8 cellular contexts compared by ENCODE assay signal in genomic region chr5:50745221-50745620, GRCh38.
A peak's percentile ranks its signal among the peaks of the same experiment; 100 is the strongest.
DNase-seq lines count a peak whose midpoint lies in the region; ATAC-seq, FAIRE-seq and TF ChIP-seq lines count a peak whose summit lies in the region.

No MANE protein-coding gene starts in this region.

- H3K9me2 ChIP-seq in Karpas-422 (replicated peaks; ENCODE audit: insufficient read depth, low read length): no peaks in the 10 kb centered on the region

- no peak for FAIRE-seq in pancreas (lab: Jason Lieb, UNC)

- H2AFZ ChIP-seq in Karpas-422 (ENCODE audit: low read length): no peak overlapping the region

- peak overlapping the region in 1 of 5 experiments; percentile 82 for H3K4me3 Mint-ChIP-seq in brain

- H3K27me3 ChIP-seq in Karpas-422 (ENCODE audit: low read length) (no peaks in the 10 kb centered on the region), pancreas (no peaks in the 10 kb centered on the region)

- ATAC-seq in pancreas: peak in 3 of 4 donors; percentile 15 to 19 (median 19)
- ATAC-seq in GM18502 (IDR thresholded peaks at IDR 0.05; ENCODE audit: poor library complexity, unreplicated experiment): no peak
- no peak for ATAC-seq in HG02840 (IDR thresholded peaks at IDR 0.05; ENCODE audit: low FRiP score, unreplicated experiment)

- DNase-seq in COLO668 (lab: John Stamatoyannopoulos, UW; ENCODE audit: unreplicated experiment) (peak; percentile 2), Karpas-422 (no peak), pancreas (no peak), RWPE1 (ENCODE audit: low spot score) (no peak), NCI-H510A treated with DMSO at 0.1 percent for 48 hours (lab: John Stamatoyannopoulos, UW) (no peak)

- TF ChIP-seq CTCF in brain (conservative IDR thresholded peaks at IDR 0.05): no peak
- no peak for TF ChIP-seq CTCF in pancreas (IDR thresholded peaks at IDR 0.05)
- no peak for TF ChIP-seq CTCF in RWPE1 (conservative IDR thresholded peaks at IDR 0.05; ENCODE audit: low read depth)

- peak overlapping the region in 4 of 5 experiments; percentile 29 to 83 (median 57) for H3K27ac Mint-ChIP-seq in brain

- CTCF ChIA-PET in RWPE1 (lab: Yijun Ruan, JAX): no interaction called here

- peak overlapping the region; percentile 67 for H3K4me2 ChIP-seq in Karpas-422 (ENCODE audit: low read depth, low read length, poor library complexity, severe bottlenecking)

- H3K79me2 ChIP-seq in Karpas-422 (ENCODE audit: low read length): peaks cover 24% of the 10 kb centered on the region

- H3K9me3 Mint-ChIP-seq in brain: no peaks in the 10 kb centered on the region

- POLR2A ChIA-PET in RWPE1 (lab: Yijun Ruan, JAX; ENCODE audit: low non-redundant PET): no interaction called here

- H3K4me1 ChIP-seq in Karpas-422 (ENCODE audit: low read length) (peaks cover 53% of the 10 kb centered on the region), pancreas (peaks cover 0 to 14% (median 13%) of the 10 kb centered on the region in 3 donors)

- H3K4me3 ChIP-seq in Karpas-422 (ENCODE audit: low read length): peak overlapping the region; percentile 53
- H3K4me3 ChIP-seq in pancreas: peak overlapping the region in 1 of 4 donors; percentile 1

- no peaks in the 10 kb centered on the region for H3K9me3 ChIP-seq in Karpas-422 (ENCODE audit: low read length)
- H3K9me3 ChIP-seq in pancreas: no peaks in the 10 kb centered on the region

- intact Hi-C loops in pancreas (cut with DNase I): no loop called here

- peak overlapping the region; percentile 52; the same call in 1 of the 2 replicates for H3K9ac ChIP-seq in Karpas-422 (ENCODE audit: low read length)

- no peaks in the 10 kb centered on the region for H3K36me3 Mint-ChIP-seq in brain

- WGBS in pancreas, 2 donors: 52 to 83% methylated on average over 1 of the region's 1 CpG

- H3K27me3 Mint-ChIP-seq in brain: no peaks in the 10 kb centered on the region

- no peaks in the 10 kb centered on the region for H4K20me1 ChIP-seq in Karpas-422 (ENCODE audit: insufficient read depth, low read depth, low read length)

- peaks cover 23% of the 10 kb centered on the region for H3K4me1 Mint-ChIP-seq in brain

- H3K27ac ChIP-seq in Karpas-422 (ENCODE audit: low read length) (no peak overlapping the region), pancreas (no peak overlapping the region), RWPE1 (no peak overlapping the region)

- no peaks in the 10 kb centered on the region for H3K36me3 ChIP-seq in Karpas-422 (ENCODE audit: insufficient read depth, low read length)
- H3K36me3 ChIP-seq in pancreas: no peaks in the 10 kb centered on the region

Comparison
In these comparisons a context has a peak if more than half of its experiments do, and no peak if none do; other contexts are left out.
1. ATAC-seq: peak in pancreas (3 of 4); none in GM18502 (single experiment) and HG02840 (single experiment).